1 cellular context compared by ENCODE assay signal in genomic region chr12:82438356-82438755, GRCh38.
A peak's percentile ranks its signal among the peaks of the same experiment; 100 is the strongest.
TF ChIP-seq lines count a peak whose summit lies in the region.

No MANE protein-coding gene starts in this region.

TF ChIP-seq in GM12878, 131 proteins besides CTCF, POLR2A, EP300 and RAD21 (continued from another document and continues in another):
- TF ChIP-seq, protein P1, sequence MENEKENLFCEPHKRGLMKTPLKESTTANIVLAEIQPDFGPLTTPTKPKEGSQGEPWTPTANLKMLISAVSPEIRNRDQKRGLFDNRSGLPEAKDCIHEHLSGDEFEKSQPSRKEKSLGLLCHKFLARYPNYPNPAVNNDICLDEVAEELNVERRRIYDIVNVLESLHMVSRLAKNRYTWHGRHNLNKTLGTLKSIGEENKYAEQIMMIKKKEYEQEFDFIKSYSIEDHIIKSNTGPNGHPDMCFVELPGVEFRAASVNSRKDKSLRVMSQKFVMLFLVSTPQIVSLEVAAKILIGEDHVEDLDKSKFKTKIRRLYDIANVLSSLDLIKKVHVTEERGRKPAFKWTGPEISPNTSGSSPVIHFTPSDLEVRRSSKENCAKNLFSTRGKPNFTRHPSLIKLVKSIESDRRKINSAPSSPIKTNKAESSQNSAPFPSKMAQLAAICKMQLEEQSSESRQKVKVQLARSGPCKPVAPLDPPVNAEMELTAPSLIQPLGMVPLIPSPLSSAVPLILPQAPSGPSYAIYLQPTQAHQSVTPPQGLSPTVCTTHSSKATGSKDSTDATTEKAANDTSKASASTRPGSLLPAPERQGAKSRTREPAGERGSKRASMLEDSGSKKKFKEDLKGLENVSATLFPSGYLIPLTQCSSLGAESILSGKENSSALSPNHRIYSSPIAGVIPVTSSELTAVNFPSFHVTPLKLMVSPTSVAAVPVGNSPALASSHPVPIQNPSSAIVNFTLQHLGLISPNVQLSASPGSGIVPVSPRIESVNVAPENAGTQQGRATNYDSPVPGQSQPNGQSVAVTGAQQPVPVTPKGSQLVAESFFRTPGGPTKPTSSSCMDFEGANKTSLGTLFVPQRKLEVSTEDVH (IDR thresholded peaks at IDR 0.05; ENCODE audit: low read depth, partially characterized antibody) = no peak
- TF ChIP-seq HDGF (IDR thresholded peaks at IDR 0.05) (no peak), SKIL (IDR thresholded peaks at IDR 0.05; ENCODE audit: low read depth, poor library complexity, severe bottlenecking) (peak; percentile 21), ZNF384 (IDR thresholded peaks at IDR 0.05; ENCODE audit: borderline replicate concordance, low read depth, low read length) (peak; percentile 85), HDAC6 (IDR thresholded peaks at IDR 0.05; ENCODE audit: unreplicated experiment) (no peak), ATF2 (IDR thresholded peaks at IDR 0.05; ENCODE audit: low read length) (peak; percentile 90), BRCA1 (IDR thresholded peaks at IDR 0.05; ENCODE audit: low read depth, low read length) (no peak), CREM (IDR thresholded peaks at IDR 0.05; ENCODE audit: low read depth) (peak; percentile 73; the same call in 1 of the 2 replicates), YBX1 (IDR thresholded peaks at IDR 0.05) (no peak), MTA2 (IDR thresholded peaks at IDR 0.05; ENCODE audit: low read depth) (peak; percentile 51; the same call in 1 of the 2 replicates), RELB (IDR thresholded peaks at IDR 0.05; ENCODE audit: low read depth) (peak; percentile 38; the same call in 1 of the 2 replicates), IKZF2 (IDR thresholded peaks at IDR 0.05) (peak in 1 of 2 experiments; percentile 23; a peak in 1 of 4 replicates), POU2F2 (IDR thresholded peaks at IDR 0.05; ENCODE audit: borderline replicate concordance, low read depth, low read length) (no peak), MEF2B (IDR thresholded peaks at IDR 0.05; ENCODE audit: partially characterized antibody, poor library complexity, severe bottlenecking) (no peak), NRF1 (conservative IDR thresholded peaks at IDR 0.05; ENCODE audit: low read depth, low read length) (no peak), DPF2 (IDR thresholded peaks at IDR 0.05) (no peak), JUNB (IDR thresholded peaks at IDR 0.05) (peak; percentile 82), NBN (IDR thresholded peaks at IDR 0.05) (peak; percentile 71), ZNF24 (IDR thresholded peaks at IDR 0.05) (no peak), JUND (IDR thresholded peaks at IDR 0.05; ENCODE audit: low read depth, low read length) (peak; percentile 66), POLR2AphosphoS2 (IDR thresholded peaks at IDR 0.05; ENCODE audit: low read depth, low read length) (no peak), MEF2A (IDR thresholded peaks at IDR 0.05; ENCODE audit: insufficient read depth, low read depth, low read length) (peak; percentile 83), LARP7 (IDR thresholded peaks at IDR 0.05) (no peak), MTA3 (IDR thresholded peaks at IDR 0.05; ENCODE audit: borderline replicate concordance, low read length) (no peak), SMARCA5 (IDR thresholded peaks at IDR 0.05) (no peak), PAX5 (IDR thresholded peaks at IDR 0.05; ENCODE audit: borderline replicate concordance, low read depth, low read length) (no peak), BHLHE40 (IDR thresholded peaks at IDR 0.05; ENCODE audit: borderline replicate concordance in 1 of 2, low read depth in 2 of 2, low read length in 1 of 2) (no peak), EZH2 (IDR thresholded peaks at IDR 0.05; ENCODE audit: borderline replicate concordance, control insufficient read depth, low read depth, low read length) (no peak), CBX3 (IDR thresholded peaks at IDR 0.05; ENCODE audit: borderline replicate concordance, low read depth) (no peak), SIX5 (IDR thresholded peaks at IDR 0.05; ENCODE audit: low read depth, low read length, severe bottlenecking) (no peak), CHD2 (IDR thresholded peaks at IDR 0.05; ENCODE audit: borderline replicate concordance, low read depth, low read length) (no peak), ZNF274 (IDR thresholded peaks at IDR 0.05; ENCODE audit: insufficient read depth, insufficient read length) (no peak), MYC (IDR thresholded peaks at IDR 0.05; ENCODE audit: insufficient read depth, insufficient read length, insufficient replicate concordance, low read length, severe bottlenecking) (no peak), HDAC2 (IDR thresholded peaks at IDR 0.05) (no peak), MAX (IDR thresholded peaks at IDR 0.05; ENCODE audit: low read depth, low read length) (no peak), TCF3 (IDR thresholded peaks at IDR 0.05; ENCODE audit: borderline replicate concordance, insufficient read depth, low read depth, low read length) (no peak), PML (IDR thresholded peaks at IDR 0.05; ENCODE audit: low read length) (no peak), TBL1XR1 (IDR thresholded peaks at IDR 0.05; ENCODE audit: low read depth, low read length) (no peak), TARDBP (IDR thresholded peaks at IDR 0.05; ENCODE audit: borderline replicate concordance) (no peak), TCF7 (IDR thresholded peaks at IDR 0.05; ENCODE audit: borderline replicate concordance) (0 out of 2 replicates have a peak, but pooled peaks have one; percentile 23), ZBTB4 (CRISPR knock-in tag; IDR thresholded peaks at IDR 0.05) (no peak), NFXL1 (IDR thresholded peaks at IDR 0.05; ENCODE audit: borderline replicate concordance) (no peak), ELK1 (IDR thresholded peaks at IDR 0.05; ENCODE audit: low read depth, low read length) (no peak)
- TF ChIP-seq, protein P2, sequence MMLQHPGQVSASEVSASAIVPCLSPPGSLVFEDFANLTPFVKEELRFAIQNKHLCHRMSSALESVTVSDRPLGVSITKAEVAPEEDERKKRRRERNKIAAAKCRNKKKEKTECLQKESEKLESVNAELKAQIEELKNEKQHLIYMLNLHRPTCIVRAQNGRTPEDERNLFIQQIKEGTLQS (IDR thresholded peaks at IDR 0.05; ENCODE audit: borderline replicate concordance, extremely low read depth, low read depth, low read length) = no peak
- TF ChIP-seq, protein P3, sequence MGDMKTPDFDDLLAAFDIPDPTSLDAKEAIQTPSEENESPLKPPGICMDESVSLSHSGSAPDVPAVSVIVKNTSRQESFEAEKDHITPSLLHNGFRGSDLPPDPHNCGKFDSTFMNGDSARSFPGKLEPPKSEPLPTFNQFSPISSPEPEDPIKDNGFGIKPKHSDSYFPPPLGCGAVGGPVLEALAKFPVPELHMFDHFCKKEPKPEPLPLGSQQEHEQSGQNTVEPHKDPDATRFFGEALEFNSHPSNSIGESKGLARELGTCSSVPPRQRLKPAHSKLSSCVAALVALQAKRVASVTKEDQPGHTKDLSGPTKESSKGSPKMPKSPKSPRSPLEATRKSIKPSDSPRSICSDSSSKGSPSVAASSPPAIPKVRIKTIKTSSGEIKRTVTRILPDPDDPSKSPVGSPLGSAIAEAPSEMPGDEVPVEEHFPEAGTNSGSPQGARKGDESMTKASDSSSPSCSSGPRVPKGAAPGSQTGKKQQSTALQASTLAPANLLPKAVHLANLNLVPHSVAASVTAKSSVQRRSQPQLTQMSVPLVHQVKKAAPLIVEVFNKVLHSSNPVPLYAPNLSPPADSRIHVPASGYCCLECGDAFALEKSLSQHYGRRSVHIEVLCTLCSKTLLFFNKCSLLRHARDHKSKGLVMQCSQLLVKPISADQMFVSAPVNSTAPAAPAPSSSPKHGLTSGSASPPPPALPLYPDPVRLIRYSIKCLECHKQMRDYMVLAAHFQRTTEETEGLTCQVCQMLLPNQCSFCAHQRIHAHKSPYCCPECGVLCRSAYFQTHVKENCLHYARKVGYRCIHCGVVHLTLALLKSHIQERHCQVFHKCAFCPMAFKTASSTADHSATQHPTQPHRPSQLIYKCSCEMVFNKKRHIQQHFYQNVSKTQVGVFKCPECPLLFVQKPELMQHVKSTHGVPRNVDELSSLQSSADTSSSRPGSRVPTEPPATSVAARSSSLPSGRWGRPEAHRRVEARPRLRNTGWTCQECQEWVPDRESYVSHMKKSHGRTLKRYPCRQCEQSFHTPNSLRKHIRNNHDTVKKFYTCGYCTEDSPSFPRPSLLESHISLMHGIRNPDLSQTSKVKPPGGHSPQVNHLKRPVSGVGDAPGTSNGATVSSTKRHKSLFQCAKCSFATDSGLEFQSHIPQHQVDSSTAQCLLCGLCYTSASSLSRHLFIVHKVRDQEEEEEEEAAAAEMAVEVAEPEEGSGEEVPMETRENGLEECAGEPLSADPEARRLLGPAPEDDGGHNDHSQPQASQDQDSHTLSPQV (IDR thresholded peaks at IDR 0.05) = no peak
- TF ChIP-seq, protein P4, sequence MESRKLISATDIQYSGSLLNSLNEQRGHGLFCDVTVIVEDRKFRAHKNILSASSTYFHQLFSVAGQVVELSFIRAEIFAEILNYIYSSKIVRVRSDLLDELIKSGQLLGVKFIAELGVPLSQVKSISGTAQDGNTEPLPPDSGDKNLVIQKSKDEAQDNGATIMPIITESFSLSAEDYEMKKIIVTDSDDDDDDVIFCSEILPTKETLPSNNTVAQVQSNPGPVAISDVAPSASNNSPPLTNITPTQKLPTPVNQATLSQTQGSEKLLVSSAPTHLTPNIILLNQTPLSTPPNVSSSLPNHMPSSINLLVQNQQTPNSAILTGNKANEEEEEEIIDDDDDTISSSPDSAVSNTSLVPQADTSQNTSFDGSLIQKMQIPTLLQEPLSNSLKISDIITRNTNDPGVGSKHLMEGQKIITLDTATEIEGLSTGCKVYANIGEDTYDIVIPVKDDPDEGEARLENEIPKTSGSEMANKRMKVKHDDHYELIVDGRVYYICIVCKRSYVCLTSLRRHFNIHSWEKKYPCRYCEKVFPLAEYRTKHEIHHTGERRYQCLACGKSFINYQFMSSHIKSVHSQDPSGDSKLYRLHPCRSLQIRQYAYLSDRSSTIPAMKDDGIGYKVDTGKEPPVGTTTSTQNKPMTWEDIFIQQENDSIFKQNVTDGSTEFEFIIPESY (IDR thresholded peaks at IDR 0.05) = no peak
